Comparison of ENCODE assay signal across 8 cellular contexts in the genomic region with DNA sequence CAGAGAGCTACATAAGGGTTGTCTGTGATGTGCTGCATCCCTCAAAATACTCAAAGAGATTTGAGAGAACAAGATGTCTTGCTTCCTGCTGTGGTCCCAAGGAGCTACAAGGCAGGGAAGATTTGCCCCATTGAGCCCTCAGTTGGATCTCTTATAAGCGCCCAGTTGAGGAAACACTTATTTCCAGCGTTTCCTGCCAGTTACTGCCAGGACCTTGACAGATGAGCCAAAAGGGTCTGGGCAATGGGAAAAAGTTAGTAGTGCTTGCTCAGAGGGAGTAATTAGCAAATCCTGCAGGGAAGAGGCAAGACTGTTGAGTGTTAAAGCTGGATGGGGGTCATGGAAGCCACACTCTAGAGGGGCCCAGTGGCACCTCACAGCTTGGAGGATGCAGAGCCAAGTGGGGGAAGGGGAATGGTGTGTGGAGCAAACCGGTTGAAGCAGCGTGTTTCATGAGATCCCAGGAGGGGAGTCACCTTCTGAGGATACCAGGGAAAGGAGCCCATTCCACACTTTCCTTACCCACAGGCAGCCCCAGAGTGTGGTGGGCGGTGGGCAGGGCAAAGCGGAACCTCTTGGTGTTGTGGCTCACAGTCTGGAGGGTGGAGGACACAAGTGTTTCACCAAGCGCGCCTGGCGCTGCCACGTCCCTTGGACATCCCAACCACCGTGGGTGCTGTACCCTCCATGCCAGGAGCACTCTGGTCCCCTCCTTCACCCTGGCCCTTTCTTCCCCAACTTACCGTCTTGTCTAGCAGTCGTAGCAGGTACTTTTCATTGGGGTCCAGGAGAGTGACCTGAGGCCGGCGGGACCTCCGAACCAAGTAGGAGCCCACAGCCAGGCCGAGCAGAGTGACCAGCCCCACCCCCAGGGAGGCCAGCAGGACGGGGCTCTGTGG. TPM values are rescaled to one million over a fixed set of nuclear protein-coding genes. Genes with fewer than 3 reads are reported as not detected.
DNase-seq lines count a peak whose midpoint lies in the region; ATAC-seq, FAIRE-seq and TF ChIP-seq lines count a peak whose summit lies in the region.

No MANE protein-coding gene starts in this region.

- no peak for FAIRE-seq in D721Med (lab: Jason Lieb, UNC)

- H3K4me3 ChIP-seq in astrocyte of the spinal cord (ENCODE audit: low read depth, low read length): peak overlapping the region; percentile 96
- H3K4me3 ChIP-seq in thoracic aorta: peak overlapping the region; percentile 95

- H3K27me3 ChIP-seq in thoracic aorta (replicated peaks; ENCODE audit: insufficient read depth): no peaks in the 10 kb centered on the region

- peak overlapping the region; percentile 82 to 95 for H3K27ac ChIP-seq in thoracic aorta

- no peaks in the 10 kb centered on the region for H3K9me3 ChIP-seq in thoracic aorta

- intact Hi-C loops in Right ventricle myocardium inferior (cut with DNase I): loop anchor here (5.0 kb wide), 1 partner anchor 41 kb away; the partner anchor contains the start of gene TMEM183A
- intact Hi-C loops in cardiac septum (cut with DNase I): loop anchor here (5.0 kb wide), 2 partner anchors 41 to 61 kb away; partner anchors contain the start of genes PPFIA4 and TMEM183A
- intact Hi-C loops in left colon (cut with DNase I, micrococcal nuclease): no loop called here

- no peak for TF ChIP-seq CTCF in astrocyte of the spinal cord (IDR thresholded peaks at IDR 0.05; ENCODE audit: low read depth, low read length)
- no peak for TF ChIP-seq CTCF in thoracic aorta (IDR thresholded peaks at IDR 0.05)
- no peak for TF ChIP-seq CTCF in D721Med (IDR thresholded peaks at IDR 0.05; ENCODE audit: insufficient read depth, missing control alignments)

- CTCF ChIA-PET in HEK293T (lab: Yijun Ruan, JAX): no interaction called here

- H3K36me3 ChIP-seq in thoracic aorta: peaks cover 8% of the 10 kb centered on the region

- peaks cover 10 to 30% of the 10 kb centered on the region in 2 donors for H3K4me1 ChIP-seq in thoracic aorta (ENCODE audit: control insufficient read depth in 1 of 2, low read depth in 2 of 2)

- ATAC-seq in Right ventricle myocardium inferior (peak; percentile 44), left colon (peak; percentile 50), thoracic aorta (ENCODE audit: insufficient number of reproducible peaks, low FRiP score, low read depth) (no peak)

- POLR2A ChIA-PET in HEK293T (lab: Yijun Ruan, JAX): no interaction called here

- no peak for DNase-seq in Right ventricle myocardium inferior (ENCODE audit: missing footprints)
- no peak for DNase-seq in cardiac septum (ENCODE audit: low spot score)
- DNase-seq in astrocyte of the spinal cord (ENCODE audit: low read depth, low spot score): peak; percentile 1
- DNase-seq in left colon: no peak
- no peak for DNase-seq in thoracic aorta (ENCODE audit: low spot score)
- no peak for DNase-seq in medulla oblongata (ENCODE audit: extremely low spot score)
- no peak for DNase-seq in D721Med (ENCODE audit: insufficient read length, low spot score)
- DNase-seq in HEK293T (ENCODE audit: extremely low spot score): no peak

- in situ Hi-C loops in astrocyte of the spinal cord (cut with HindIII; ENCODE audit: low sequenced_read_pairs): no loop called here

TF ChIP-seq in HEK293T, 16 proteins besides CTCF, POLR2A, EP300 and RAD21:
- TF ChIP-seq CTBP1 (IDR thresholded peaks at IDR 0.05; ENCODE audit: borderline replicate concordance) (no peak), FOXM1 (IDR thresholded peaks at IDR 0.05; ENCODE audit: borderline replicate concordance) (no peak), L3MBTL2 (conservative IDR thresholded peaks at IDR 0.05) (no peak), FOXA1 (IDR thresholded peaks at IDR 0.05) (no peak), SUZ12 (IDR thresholded peaks at IDR 0.05) (no peak), TARDBP (IDR thresholded peaks at IDR 0.05) (no peak), FOXK2 (IDR thresholded peaks at IDR 0.05) (no peak), HDGF (IDR thresholded peaks at IDR 0.05; ENCODE audit: borderline replicate concordance) (no peak)
- TF ChIP-seq, protein P1, sequence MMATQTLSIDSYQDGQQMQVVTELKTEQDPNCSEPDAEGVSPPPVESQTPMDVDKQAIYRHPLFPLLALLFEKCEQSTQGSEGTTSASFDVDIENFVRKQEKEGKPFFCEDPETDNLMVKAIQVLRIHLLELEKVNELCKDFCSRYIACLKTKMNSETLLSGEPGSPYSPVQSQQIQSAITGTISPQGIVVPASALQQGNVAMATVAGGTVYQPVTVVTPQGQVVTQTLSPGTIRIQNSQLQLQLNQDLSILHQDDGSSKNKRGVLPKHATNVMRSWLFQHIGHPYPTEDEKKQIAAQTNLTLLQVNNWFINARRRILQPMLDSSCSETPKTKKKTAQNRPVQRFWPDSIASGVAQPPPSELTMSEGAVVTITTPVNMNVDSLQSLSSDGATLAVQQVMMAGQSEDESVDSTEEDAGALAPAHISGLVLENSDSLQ (IDR thresholded peaks at IDR 0.05): no peak

RNA-seq across cellular contexts. Expression of gene CYB5R1, which starts 0.8 kb away (rescaled TPM):
- total RNA-seq in Right ventricle myocardium inferior (134 TPM), cardiac septum (186 TPM), left colon (10 to 100 TPM; 21.2 to 31.9 TPM), thoracic aorta (10 to 100 TPM; 41.6 to 61.9 TPM)

RNA-seq across cellular contexts. Expression of gene ADIPOR1, which starts 8.1 kb away (rescaled TPM):
- total RNA-seq in Right ventricle myocardium inferior (85.8 TPM), cardiac septum (89.5 TPM), left colon (10 to 100 TPM; 69.7 to 90.4 TPM), thoracic aorta (10 to 100 TPM; 91.8 to 98.6 TPM)

RNA-seq across cellular contexts. Expression of gene KLHL12, which starts 39.2 kb away (rescaled TPM):
- 19.3 TPM for total RNA-seq in Right ventricle myocardium inferior
- total RNA-seq in cardiac septum: 23.3 TPM
- total RNA-seq in left colon: 10 to 100 TPM; 28.9 to 35.0 TPM
- 10 to 100 TPM; 12.6 to 18.5 TPM for total RNA-seq in thoracic aorta

RNA-seq across cellular contexts. Expression of gene TMEM183A, which starts 40.9 kb away (rescaled TPM):
- total RNA-seq in Right ventricle myocardium inferior (24.0 TPM), cardiac septum (27.7 TPM), left colon (10 to 100 TPM; 91.5 to 97.1 TPM), thoracic aorta (10 to 100 TPM; 54.3 to 72.6 TPM)

Comparison
In these comparisons a context has a peak if more than half of its experiments do, and no peak if none do; other contexts are left out.
1. intact Hi-C loops: an anchor here in Right ventricle myocardium inferior (5.0 kb wide) and cardiac septum (5.0 kb wide); none called in left colon.